In genomic region chr13:112474869-112475268, GRCh38 we compare ENCODE assay signal across 21 cellular contexts.
DNase-seq lines count a peak whose midpoint lies in the region; ATAC-seq, FAIRE-seq and TF ChIP-seq lines count a peak whose summit lies in the region.
"Had no signal": no experiment of that assay in that cellular context is flagged by ENCODE, and none has a peak within 500 bp of the region (broad histone marks: within the 10 kb centered on the region; RNA-seq: fewer than 3 reads in every experiment).

No MANE protein-coding gene starts in this region.

- no peak overlapping the region for H3K4me2 ChIP-seq in HepG2 (ENCODE audit: low read depth, low read length)
- H3K4me2 ChIP-seq: A549; BLaER1 treated with 17β-estradiol and CSF1 and Interleukin-3, amounts not matched to agents 10 nM and 100 nM had no signal

- peak overlapping the region in 1 of 2 donors; percentile 71 for H3K9ac ChIP-seq in liver (ENCODE audit: low read depth in 1 of 2, low read length in 2 of 2)
- no peak overlapping the region for H3K9ac ChIP-seq in HepG2 (ENCODE audit: insufficient read depth, low read depth, low read length)
- H3K9ac ChIP-seq: BLaER1 treated with 17β-estradiol and CSF1 and Interleukin-3, amounts not matched to agents 10 nM and 100 nM had no signal

- H3K9me3 ChIP-seq in liver (ENCODE audit: control insufficient read depth in 4 of 4, low read length in 3 of 4) (no peaks in the 10 kb centered on the region), HepG2 (ENCODE audit: low read length) (no peaks in the 10 kb centered on the region)
- H3K9me3 ChIP-seq: A549 had no signal

- H3K4me1 ChIP-seq in liver (ENCODE audit: control insufficient read depth in 4 of 4, insufficient read depth in 4 of 4, low read length in 3 of 4) (peaks cover 2 to 21% (median 12%) of the 10 kb centered on the region in 4 donors), HepG2 (ENCODE audit: insufficient read depth, low read length) (peaks cover 8% of the 10 kb centered on the region)
- H3K4me1 ChIP-seq: A549, Caco-2 had no signal

- no peaks in the 10 kb centered on the region for H3K9me3 Mint-ChIP-seq in type B pancreatic cell

- POLR2A ChIA-PET in HepG2 (lab: Yijun Ruan, JAX) = no interaction called here

- TF ChIP-seq RAD21 in liver (IDR thresholded peaks at IDR 0.05) (no peak), HepG2 (CRISPR knock-in tag; IDR thresholded peaks at IDR 0.05) (no peak)

- TF ChIP-seq EP300 in HepG2 (IDR thresholded peaks at IDR 0.05; ENCODE audit: low read depth in 2 of 2, low read length in 2 of 2) (no peak), HepG2 (CRISPR knock-in tag; IDR thresholded peaks at IDR 0.05; ENCODE audit: borderline replicate concordance) (no peak)

- no peak for FAIRE-seq in HepG2 (lab: Jason Lieb, UNC)
- FAIRE-seq: A549, D721Med, G401.6, GM12891, GM19239 had no signal

- H3K4me3 ChIP-seq in liver (ENCODE audit: low read depth in 1 of 3, low read length in 3 of 3) = peak overlapping the region in 2 of 3 donors; percentile 41
- no peak overlapping the region for H3K4me3 ChIP-seq in HepG2 (replicated peaks in 1 of 3; ENCODE audit: insufficient read depth in 1 of 3, low read depth in 2 of 3, low read length in 3 of 3)
- H3K4me3 ChIP-seq: A549; BLaER1 treated with 17β-estradiol and CSF1 and Interleukin-3, amounts not matched to agents 10 nM and 100 nM had no signal

- no peaks in the 10 kb centered on the region for H3K4me1 Mint-ChIP-seq in type B pancreatic cell (ENCODE audit: unreplicated experiment)
- H3K4me1 Mint-ChIP-seq: B cell had no signal

- no peak overlapping the region for H2AFZ ChIP-seq in HepG2 (ENCODE audit: low read length)

- no peak overlapping the region for H3K4me3 Mint-ChIP-seq in type B pancreatic cell
- H3K4me3 Mint-ChIP-seq: B cell; CD4-positive, alpha-beta T cell; CD8-positive, alpha-beta T cell had no signal

- in situ Hi-C loops in HepG2 (cut with HindIII; ENCODE audit: extremely low pct_ligation_motif_present, low pct_unique_long_range_greater_than_20kb) = no loop called here

- no peaks in the 10 kb centered on the region for H4K20me1 ChIP-seq in HepG2 (ENCODE audit: insufficient read depth, low read length)
- H4K20me1 ChIP-seq: BLaER1 treated with 17β-estradiol and CSF1 and Interleukin-3, amounts not matched to agents 10 nM and 100 nM had no signal

- no TSS peak for BruUV-seq in HepG2 (replicated peaks; lab: Mats Ljungman, UMichigan)

- H3K36me3 Mint-ChIP-seq in type B pancreatic cell = no peaks in the 10 kb centered on the region

- DNase-seq in HepG2 (ENCODE audit: low spot score) (no peak), left lobe of liver (ENCODE audit: low spot score) (no peak), type B pancreatic cell (ENCODE audit: extremely low spot score, unreplicated experiment) (no peak)
- no peak for DNase-seq in stimulated activated naive CD8-positive, alpha-beta T cell treated with anti-CD3 and anti-CD28 coated beads, Interleukin-15, Interleukin-2, amounts not matched to agents 100 U/mL and 50 U/mL, for 24 hours
- DNase-seq: AML-193; Caco-2; Calu3; CD4-positive, alpha-beta T cell; CD8-positive, alpha-beta T cell; DMS79 treated with DMSO at 0.1 percent for 48 hours; GF-D8 had no signal

- H3K36me3 ChIP-seq in liver (ENCODE audit: control insufficient read depth in 4 of 4, insufficient read depth in 3 of 4, low read depth in 1 of 4, low read length in 3 of 4) (no peaks in the 10 kb centered on the region), HepG2 (replicated peaks in 1 of 2; ENCODE audit: control insufficient read depth in 1 of 2, insufficient read depth in 2 of 2, low read length in 2 of 2) (no peaks in the 10 kb centered on the region)

- no peaks in the 10 kb centered on the region for H3K27me3 Mint-ChIP-seq in type B pancreatic cell
- H3K27me3 Mint-ChIP-seq: B cell; CD4-positive, alpha-beta T cell had no signal

- TF ChIP-seq CTCF in liver (IDR thresholded peaks at IDR 0.05; ENCODE audit: low read depth, low read length, missing input control) (no peak), HepG2 (CRISPR knock-in tag; IDR thresholded peaks at IDR 0.05) (no peak), type B pancreatic cell (conservative IDR thresholded peaks at IDR 0.05) (no peak)

- CTCF ChIA-PET in HepG2 (lab: Yijun Ruan, JAX; ENCODE audit: low intra/inter-chr PET ratio, low total read pairs) = no interaction called here

- no peaks in the 10 kb centered on the region for H3K79me2 ChIP-seq in HepG2 (ENCODE audit: insufficient read depth, low read length)

- 59% methylated on average over 8 of the region's 8 CpGs for WGBS in liver
- WGBS in HepG2 (ENCODE audit: low lambda C conversion rate) = 62% methylated on average over 8 of the region's 8 CpGs

- no peak overlapping the region for H3K27ac Mint-ChIP-seq in type B pancreatic cell
- H3K27ac Mint-ChIP-seq: B cell; CD4-positive, alpha-beta T cell; CD8-positive, alpha-beta T cell had no signal

- H3K27me3 ChIP-seq in liver (ENCODE audit: control insufficient read depth in 4 of 4, insufficient read depth in 4 of 4, low read length in 3 of 4) = no peaks in the 10 kb centered on the region
- H3K27me3 ChIP-seq in HepG2 (ENCODE audit: control insufficient read depth in 1 of 2, insufficient read depth in 2 of 2, low read length in 2 of 2) = no peaks in the 10 kb centered on the region
- H3K27me3 ChIP-seq: BLaER1 treated with 17β-estradiol and CSF1 and Interleukin-3, amounts not matched to agents 10 nM and 100 nM had no signal

- H3K27ac ChIP-seq in liver (ENCODE audit: low read depth in 1 of 2, low read length in 2 of 2) (peak overlapping the region; percentile 17 to 59), HepG2 (ENCODE audit: extremely low read length, insufficient read depth, low read length) (no peak overlapping the region)
- H3K27ac ChIP-seq: 22Rv1; A549; BLaER1 treated with 17β-estradiol and CSF1 and Interleukin-3, amounts not matched to agents 10 nM and 100 nM; C4-2B had no signal

- ATAC-seq in HepG2 (no peak), left lobe of liver (peak; percentile 49)
- ATAC-seq in stimulated activated naive CD8-positive, alpha-beta T cell treated with anti-CD3 and anti-CD28 coated beads, Interleukin-15, Interleukin-2, amounts not matched to agents 100 U/mL and 50 U/mL, for 24 hours = no peak
- ATAC-seq: A549; CD8-positive, alpha-beta T cell had no signal

- TF ChIP-seq POLR2A in HepG2 (IDR thresholded peaks at IDR 0.05; ENCODE audit: insufficient read depth in 1 of 2, low read depth in 2 of 2, low read length in 2 of 2) = no peak

- intact Hi-C loops in HepG2 (cut with micrococcal nuclease; ENCODE audit: unreplicated experiment) = no loop called here

TF ChIP-seq in liver, 16 proteins besides CTCF, POLR2A, EP300 and RAD21 (continues in another document):
- no peak for TF ChIP-seq RXRA (IDR thresholded peaks at IDR 0.05)
- TF ChIP-seq EGR1 (IDR thresholded peaks at IDR 0.05; ENCODE audit: low read depth in 2 of 2) = no peak
- no peak for TF ChIP-seq ATF3 (IDR thresholded peaks at IDR 0.05)
- TF ChIP-seq SP1 (IDR thresholded peaks at IDR 0.05) = no peak
- TF ChIP-seq TAF1 (conservative IDR thresholded peaks at IDR 0.05) = no peak
- TF ChIP-seq, protein P1, sequence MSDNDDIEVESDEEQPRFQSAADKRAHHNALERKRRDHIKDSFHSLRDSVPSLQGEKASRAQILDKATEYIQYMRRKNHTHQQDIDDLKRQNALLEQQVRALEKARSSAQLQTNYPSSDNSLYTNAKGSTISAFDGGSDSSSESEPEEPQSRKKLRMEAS (IDR thresholded peaks at IDR 0.05) = no peak
- TF ChIP-seq NR2F2 (IDR thresholded peaks at IDR 0.05) = no peak
- TF ChIP-seq GABPA (IDR thresholded peaks at IDR 0.05 in 1 of 2, conservative IDR thresholded peaks at IDR 0.05 in 1 of 2) = no peak
- TF ChIP-seq HNF4G (IDR thresholded peaks at IDR 0.05) = no peak
- no peak for TF ChIP-seq HNF4A (conservative IDR thresholded peaks at IDR 0.05)
- TF ChIP-seq FOXA2 (IDR thresholded peaks at IDR 0.05) = no peak
- no peak for TF ChIP-seq FOXA1 (IDR thresholded peaks at IDR 0.05)
- no peak for TF ChIP-seq YY1 (IDR thresholded peaks at IDR 0.05)

TF ChIP-seq in HepG2, 621 proteins besides CTCF, POLR2A, EP300 and RAD21 (continues in another document):
- TF ChIP-seq FOXO1 (CRISPR knock-in tag; IDR thresholded peaks at IDR 0.05) = no peak
- TF ChIP-seq, protein P2, sequence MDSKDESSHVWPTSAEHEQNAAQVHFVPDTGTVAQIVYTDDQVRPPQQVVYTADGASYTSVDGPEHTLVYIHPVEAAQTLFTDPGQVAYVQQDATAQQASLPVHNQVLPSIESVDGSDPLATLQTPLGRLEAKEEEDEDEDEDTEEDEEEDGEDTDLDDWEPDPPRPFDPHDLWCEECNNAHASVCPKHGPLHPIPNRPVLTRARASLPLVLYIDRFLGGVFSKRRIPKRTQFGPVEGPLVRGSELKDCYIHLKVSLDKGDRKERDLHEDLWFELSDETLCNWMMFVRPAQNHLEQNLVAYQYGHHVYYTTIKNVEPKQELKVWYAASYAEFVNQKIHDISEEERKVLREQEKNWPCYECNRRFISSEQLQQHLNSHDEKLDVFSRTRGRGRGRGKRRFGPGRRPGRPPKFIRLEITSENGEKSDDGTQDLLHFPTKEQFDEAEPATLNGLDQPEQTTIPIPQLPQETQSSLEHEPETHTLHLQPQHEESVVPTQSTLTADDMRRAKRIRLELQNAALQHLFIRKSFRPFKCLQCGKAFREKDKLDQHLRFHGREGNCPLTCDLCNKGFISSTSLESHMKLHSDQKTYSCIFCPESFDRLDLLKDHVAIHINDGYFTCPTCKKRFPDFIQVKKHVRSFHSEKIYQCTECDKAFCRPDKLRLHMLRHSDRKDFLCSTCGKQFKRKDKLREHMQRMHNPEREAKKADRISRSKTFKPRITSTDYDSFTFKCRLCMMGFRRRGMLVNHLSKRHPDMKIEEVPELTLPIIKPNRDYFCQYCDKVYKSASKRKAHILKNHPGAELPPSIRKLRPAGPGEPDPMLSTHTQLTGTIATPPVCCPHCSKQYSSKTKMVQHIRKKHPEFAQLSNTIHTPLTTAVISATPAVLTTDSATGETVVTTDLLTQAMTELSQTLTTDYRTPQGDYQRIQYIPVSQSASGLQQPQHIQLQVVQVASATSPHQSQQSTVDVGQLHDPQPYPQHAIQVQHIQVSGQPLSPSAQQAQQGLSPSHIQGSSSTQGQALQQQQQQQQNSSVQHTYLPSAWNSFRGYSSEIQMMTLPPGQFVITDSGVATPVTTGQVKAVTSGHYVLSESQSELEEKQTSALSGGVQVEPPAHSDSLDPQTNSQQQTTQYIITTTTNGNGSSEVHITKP (CRISPR knock-in tag; IDR thresholded peaks at IDR 0.05; ENCODE audit: low read depth) = no peak
- no peak for TF ChIP-seq ZNF296 (CRISPR knock-in tag; conservative IDR thresholded peaks at IDR 0.05)
- no peak for TF ChIP-seq ONECUT2 (CRISPR knock-in tag; IDR thresholded peaks at IDR 0.05)
- TF ChIP-seq, protein P3, sequence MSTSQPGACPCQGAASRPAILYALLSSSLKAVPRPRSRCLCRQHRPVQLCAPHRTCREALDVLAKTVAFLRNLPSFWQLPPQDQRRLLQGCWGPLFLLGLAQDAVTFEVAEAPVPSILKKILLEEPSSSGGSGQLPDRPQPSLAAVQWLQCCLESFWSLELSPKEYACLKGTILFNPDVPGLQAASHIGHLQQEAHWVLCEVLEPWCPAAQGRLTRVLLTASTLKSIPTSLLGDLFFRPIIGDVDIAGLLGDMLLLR (CRISPR knock-in tag; IDR thresholded peaks at IDR 0.05) = no peak
- TF ChIP-seq NCOA1 (CRISPR knock-in tag; IDR thresholded peaks at IDR 0.05) = no peak

Comparison
In these comparisons a context has a peak if more than half of its experiments do, and no peak if none do; other contexts are left out.
1. H3K4me3 ChIP-seq: peak in liver (2 of 3); none in HepG2 (0 of 3).